Comparison of ENCODE assay signal across 10 cellular contexts in the genomic region with DNA sequence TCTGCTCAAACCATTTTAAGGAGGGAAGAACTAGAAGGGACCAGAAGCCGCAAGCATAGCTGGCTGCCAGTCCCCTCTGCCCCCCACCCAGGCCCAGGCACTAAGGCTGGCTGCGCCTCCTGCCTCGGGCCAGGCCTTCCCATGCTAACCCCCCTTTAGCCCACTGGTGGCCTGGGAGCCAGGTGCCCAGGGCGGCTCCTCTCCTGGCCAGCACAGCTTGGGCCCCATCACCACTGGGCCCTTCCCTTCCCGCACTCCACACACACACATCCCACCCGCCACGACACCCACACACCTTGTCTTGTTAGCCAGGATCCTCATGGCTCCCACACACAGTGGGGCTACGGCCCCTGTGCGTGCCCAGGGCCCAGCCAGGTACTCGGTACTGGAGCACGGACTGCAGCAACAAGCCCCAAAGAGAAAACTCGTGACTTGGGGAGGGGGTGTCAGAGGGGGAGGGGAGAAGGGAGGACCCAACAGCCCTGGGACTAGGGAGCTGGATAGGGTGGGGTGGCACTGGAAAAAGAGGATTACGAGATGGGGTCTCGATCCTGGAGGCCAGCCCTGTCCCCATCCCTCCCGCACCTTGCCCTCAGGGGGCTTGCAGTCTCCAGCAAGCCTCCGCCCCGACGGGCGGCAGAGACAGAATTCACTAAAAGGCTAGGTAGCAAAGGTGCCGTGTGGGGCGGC. TPM values are rescaled to one million over a fixed set of nuclear protein-coding genes. Genes with fewer than 3 reads are reported as not detected.
DNase-seq lines count a peak whose midpoint lies in the region; ATAC-seq and TF ChIP-seq lines count a peak whose summit lies in the region.
"Had no signal": no experiment of that assay in that cellular context is flagged by ENCODE, and none has a peak within 500 bp of the region (broad histone marks: within the 10 kb centered on the region; RNA-seq: fewer than 3 reads in every experiment).

No MANE protein-coding gene starts in this region.

- H3K4me3 ChIP-seq in CD8-positive, alpha-beta T cell (ENCODE audit: low read depth, low read length) = peak overlapping the region; percentile 27
- H3K4me3 ChIP-seq in gastroesophageal sphincter = peak overlapping the region; percentile 31 to 52
- H3K4me3 ChIP-seq in prostate gland = peak overlapping the region; percentile 23 to 28

- DNase-seq in CD8-positive, alpha-beta T cell = peak in 1 of 7 experiments; percentile 28
- no peak for DNase-seq in WTC11 (ENCODE audit: low spot score)
- DNase-seq in prostate gland (ENCODE audit: low spot score) = no peak
- no peak for DNase-seq in MV-4-11 (lab: John Stamatoyannopoulos, UW)
- no peak for DNase-seq in NCI-H2171 (lab: John Stamatoyannopoulos, UW)
- DNase-seq in NCI-H748 treated with DMSO at 0.1 percent for 48 hours (lab: John Stamatoyannopoulos, UW) = no peak

- peaks cover 72% of the 10 kb centered on the region for H3K4me1 Mint-ChIP-seq in CD8-positive, alpha-beta T cell (ENCODE audit: low read depth)
- H3K4me1 Mint-ChIP-seq in WTC11 = peaks cover 58% of the 10 kb centered on the region

- no peak for TF ChIP-seq CTCF in CD8-positive, alpha-beta T cell (IDR thresholded peaks at IDR 0.05)
- TF ChIP-seq CTCF in WTC11 (IDR thresholded peaks at IDR 0.05) (no peak), gastroesophageal sphincter (IDR thresholded peaks at IDR 0.05) (peak in 1 of 4 experiments; percentile 1), prostate gland (IDR thresholded peaks at IDR 0.05) (no peak)

- no peak for ATAC-seq in CD8-positive, alpha-beta T cell
- ATAC-seq in WTC11 (peak; percentile 0; the same call in 1 of the 2 replicates), gastroesophageal sphincter (no peak), GM21717 (IDR thresholded peaks at IDR 0.05; ENCODE audit: unreplicated experiment) (no peak)

- CTCF ChIA-PET in CD8-positive, alpha-beta T cell (lab: Charles Lee) = interaction anchor here (0.6 to 7.5 kb wide), 14 partner anchors 14 to 220 kb away, joined by 3 to 92 read pairs (median 4); partner anchors contain the start of genes DDX6 and UPK2
- CTCF ChIA-PET in WTC11 (lab: Charles Lee) = interaction anchor here (0.7 to 5.9 kb wide), 10 partner anchors 14 to 251 kb away, joined by 3 to 26 read pairs (median 4); partner anchors contain the start of genes DDX6 and UPK2

- H3K9me3 ChIP-seq in CD8-positive, alpha-beta T cell (ENCODE audit: low read length) = no peaks in the 10 kb centered on the region
- H3K9me3 ChIP-seq in gastroesophageal sphincter (no peaks in the 10 kb centered on the region), prostate gland (no peaks in the 10 kb centered on the region)

- H3K36me3 ChIP-seq in CD8-positive, alpha-beta T cell (ENCODE audit: insufficient read depth, low read length) = peaks cover 27% of the 10 kb centered on the region
- peaks cover 0 to 38% of the 10 kb centered on the region in 2 donors for H3K36me3 ChIP-seq in gastroesophageal sphincter
- H3K36me3 ChIP-seq in prostate gland = no peaks in the 10 kb centered on the region

- no peaks in the 10 kb centered on the region for H3K9me3 Mint-ChIP-seq in CD8-positive, alpha-beta T cell
- no peaks in the 10 kb centered on the region for H3K9me3 Mint-ChIP-seq in WTC11

- no peaks in the 10 kb centered on the region for H3K27me3 Mint-ChIP-seq in CD8-positive, alpha-beta T cell (ENCODE audit: low read depth)
- H3K27me3 Mint-ChIP-seq in WTC11 (ENCODE audit: low read depth) = no peaks in the 10 kb centered on the region

- peaks cover 75% of the 10 kb centered on the region for H3K4me1 ChIP-seq in CD8-positive, alpha-beta T cell (ENCODE audit: insufficient read depth, low read length)
- peaks cover 26 to 86% (median 66%) of the 10 kb centered on the region in 3 donors for H3K4me1 ChIP-seq in gastroesophageal sphincter
- H3K4me1 ChIP-seq in prostate gland (replicated peaks) = peaks cover 59% of the 10 kb centered on the region

- TF ChIP-seq POLR2A in gastroesophageal sphincter (IDR thresholded peaks at IDR 0.05) (no peak), prostate gland (IDR thresholded peaks at IDR 0.05) (no peak)

- TF ChIP-seq EP300 in gastroesophageal sphincter (IDR thresholded peaks at IDR 0.05) = no peak

- H3K27ac ChIP-seq in CD8-positive, alpha-beta T cell (ENCODE audit: low read depth, low read length) = peak overlapping the region; percentile 45
- H3K27ac ChIP-seq in gastroesophageal sphincter (peak overlapping the region; percentile 90 to 98 (median 95)), prostate gland (peak overlapping the region; percentile 92 to 97)

- H3K27me3 ChIP-seq in CD8-positive, alpha-beta T cell (ENCODE audit: insufficient read depth, low read length) = no peaks in the 10 kb centered on the region
- H3K27me3 ChIP-seq in gastroesophageal sphincter (no peaks in the 10 kb centered on the region), prostate gland (replicated peaks; ENCODE audit: insufficient read depth) (no peaks in the 10 kb centered on the region)

- H3K4me3 Mint-ChIP-seq in CD8-positive, alpha-beta T cell = peak overlapping the region; percentile 76
- peak overlapping the region; percentile 72 for H3K4me3 Mint-ChIP-seq in WTC11

- intact Hi-C loops in CD8-positive, alpha-beta T cell (cut with DNase I, micrococcal nuclease) = loop anchor here (5.0 kb wide), 1 partner anchor 37 kb away; no protein-coding TSS in a partner anchor
- intact Hi-C loops in prostate gland (cut with DNase I) = loop anchor here (1.0 kb wide), 1 partner anchor 16 kb away; the partner anchor contains the start of gene BCL9L

- H3K27ac Mint-ChIP-seq in CD8-positive, alpha-beta T cell = peak overlapping the region; percentile 92
- H3K27ac Mint-ChIP-seq in WTC11 = peak overlapping the region; percentile 95

- H3K36me3 Mint-ChIP-seq in CD8-positive, alpha-beta T cell = peaks cover 45% of the 10 kb centered on the region
- H3K36me3 Mint-ChIP-seq in WTC11 = peaks cover 16% of the 10 kb centered on the region

- POLR2A ChIA-PET in CD8-positive, alpha-beta T cell (lab: Charles Lee) = interaction anchor here (0.6 to 9.9 kb wide), 8 partner anchors 15 to 120 kb away, joined by 4 to 201 read pairs (median 9); partner anchors contain the start of genes BCL9L and DDX6
- POLR2A ChIA-PET in WTC11 (lab: Charles Lee) = interaction anchor here (0.8 to 6.9 kb wide), 3 partner anchors 20 to 194 kb away, joined by 3 to 76 read pairs (median 46); partner anchors contain the start of gene DDX6

- 20 to 30% methylated on average over 1 to 2 of the region's 21 CpGs for WGBS in gastroesophageal sphincter (ENCODE audit: low coverage in 1 of 2), 2 donors
- 18% methylated on average over 19 of the region's 21 CpGs for WGBS in prostate gland

TF ChIP-seq in WTC11, 78 proteins besides CTCF, POLR2A, EP300 and RAD21 (continues in another document):
- no peak for TF ChIP-seq ESRRA (CRISPR knock-in tag; IDR thresholded peaks at IDR 0.05; ENCODE audit: borderline replicate concordance)
- TF ChIP-seq, protein P1, sequence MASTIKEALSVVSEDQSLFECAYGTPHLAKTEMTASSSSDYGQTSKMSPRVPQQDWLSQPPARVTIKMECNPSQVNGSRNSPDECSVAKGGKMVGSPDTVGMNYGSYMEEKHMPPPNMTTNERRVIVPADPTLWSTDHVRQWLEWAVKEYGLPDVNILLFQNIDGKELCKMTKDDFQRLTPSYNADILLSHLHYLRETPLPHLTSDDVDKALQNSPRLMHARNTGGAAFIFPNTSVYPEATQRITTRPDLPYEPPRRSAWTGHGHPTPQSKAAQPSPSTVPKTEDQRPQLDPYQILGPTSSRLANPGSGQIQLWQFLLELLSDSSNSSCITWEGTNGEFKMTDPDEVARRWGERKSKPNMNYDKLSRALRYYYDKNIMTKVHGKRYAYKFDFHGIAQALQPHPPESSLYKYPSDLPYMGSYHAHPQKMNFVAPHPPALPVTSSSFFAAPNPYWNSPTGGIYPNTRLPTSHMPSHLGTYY (CRISPR knock-in tag; IDR thresholded peaks at IDR 0.05) = no peak
- no peak for TF ChIP-seq E2F4 (CRISPR knock-in tag; IDR thresholded peaks at IDR 0.05; ENCODE audit: borderline replicate concordance, low read depth)
- TF ChIP-seq, protein P2, sequence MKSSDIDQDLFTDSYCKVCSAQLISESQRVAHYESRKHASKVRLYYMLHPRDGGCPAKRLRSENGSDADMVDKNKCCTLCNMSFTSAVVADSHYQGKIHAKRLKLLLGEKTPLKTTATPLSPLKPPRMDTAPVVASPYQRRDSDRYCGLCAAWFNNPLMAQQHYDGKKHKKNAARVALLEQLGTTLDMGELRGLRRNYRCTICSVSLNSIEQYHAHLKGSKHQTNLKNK (CRISPR knock-in tag; IDR thresholded peaks at IDR 0.05) = no peak
- no peak for TF ChIP-seq PRRX2 (CRISPR knock-in tag; IDR thresholded peaks at IDR 0.05)
- no peak for TF ChIP-seq ATF6 (CRISPR knock-in tag; IDR thresholded peaks at IDR 0.05)
- TF ChIP-seq ZBTB21 (CRISPR knock-in tag; IDR thresholded peaks at IDR 0.05; ENCODE audit: borderline replicate concordance) = no peak

RNA-seq across cellular contexts. Expression of gene BCL9L, which starts 16.0 kb away (rescaled TPM):
- total RNA-seq in CD8-positive, alpha-beta T cell = 100 to 1,000 TPM; 437 to 439 TPM
- total RNA-seq in WTC11 (2021) = 62.1 to 65.3 TPM (median 64.7 TPM) in 3 replicates
- 10 to 100 TPM; 24.6 to 66.2 (median 30.8) TPM for total RNA-seq in gastroesophageal sphincter
- total RNA-seq in prostate gland = 10 to 100 TPM; 46.6 to 56.8 TPM

RNA-seq across cellular contexts. Expression of gene CXCR5, which starts 26.1 kb away (rescaled TPM):
- 1 to 10 TPM; 7.6 to 8.0 TPM for total RNA-seq in CD8-positive, alpha-beta T cell
- total RNA-seq in WTC11 (2021) (0.07 TPM in 1 of 3 replicates, not detected in the others), gastroesophageal sphincter (under 1 TPM in 1 of 4 donors, not detected in 3; 0.08 TPM), prostate gland (under 1 TPM in 1 of 2 donors, not detected in 1; 0.17 TPM)
- total RNA-seq: LHCN-M2, pulmonary artery endothelial cell had no signal

RNA-seq across cellular contexts. Expression of gene UPK2, which starts 46.3 kb away (rescaled TPM):
- not detected for total RNA-seq in CD8-positive, alpha-beta T cell
- not detected in 3 replicates for total RNA-seq in WTC11 (2021)
- not detected for total RNA-seq in gastroesophageal sphincter
- not detected for total RNA-seq in prostate gland
- total RNA-seq: LHCN-M2, pulmonary artery endothelial cell had no signal

Comparison
In these comparisons a context has a peak if more than half of its experiments do, and no peak if none do; other contexts are left out.
1. H3K27ac ChIP-seq: peak in every context shown above with its lines; median percentile 95 in gastroesophageal sphincter; 94 in prostate gland; 45 in CD8-positive, alpha-beta T cell.